Comparison of ENCODE assay signal across 1 cellular context in the genomic region with DNA sequence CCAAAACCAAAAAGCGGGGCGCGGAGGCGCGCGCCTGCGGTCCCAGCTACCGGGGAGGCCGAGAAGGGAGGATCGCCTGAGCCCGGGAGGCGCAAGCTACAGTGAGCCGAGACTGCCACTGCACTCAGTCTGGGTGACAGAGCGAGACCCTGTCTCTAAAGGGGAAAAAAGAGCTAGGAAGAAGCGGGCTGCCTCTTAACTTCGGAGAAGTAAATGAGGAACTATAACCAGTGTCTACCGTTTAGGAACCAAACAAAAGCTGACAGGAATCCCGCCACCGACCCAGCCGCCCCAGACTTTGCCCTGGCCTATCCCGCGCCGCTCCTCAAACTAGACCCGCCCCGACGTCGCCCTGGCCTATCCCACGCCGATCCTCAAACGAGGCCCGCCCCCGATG.
TF ChIP-seq lines count a peak whose summit lies in the region.

No MANE protein-coding gene starts in this region.

TF ChIP-seq in HepG2, 621 proteins besides CTCF, POLR2A, EP300 and RAD21 (continued from another document):
- TF ChIP-seq, protein P1, sequence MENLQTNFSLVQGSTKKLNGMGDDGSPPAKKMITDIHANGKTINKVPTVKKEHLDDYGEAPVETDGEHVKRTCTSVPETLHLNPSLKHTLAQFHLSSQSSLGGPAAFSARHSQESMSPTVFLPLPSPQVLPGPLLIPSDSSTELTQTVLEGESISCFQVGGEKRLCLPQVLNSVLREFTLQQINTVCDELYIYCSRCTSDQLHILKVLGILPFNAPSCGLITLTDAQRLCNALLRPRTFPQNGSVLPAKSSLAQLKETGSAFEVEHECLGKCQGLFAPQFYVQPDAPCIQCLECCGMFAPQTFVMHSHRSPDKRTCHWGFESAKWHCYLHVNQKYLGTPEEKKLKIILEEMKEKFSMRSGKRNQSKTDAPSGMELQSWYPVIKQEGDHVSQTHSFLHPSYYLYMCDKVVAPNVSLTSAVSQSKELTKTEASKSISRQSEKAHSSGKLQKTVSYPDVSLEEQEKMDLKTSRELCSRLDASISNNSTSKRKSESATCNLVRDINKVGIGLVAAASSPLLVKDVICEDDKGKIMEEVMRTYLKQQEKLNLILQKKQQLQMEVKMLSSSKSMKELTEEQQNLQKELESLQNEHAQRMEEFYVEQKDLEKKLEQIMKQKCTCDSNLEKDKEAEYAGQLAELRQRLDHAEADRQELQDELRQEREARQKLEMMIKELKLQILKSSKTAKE (CRISPR knock-in tag; IDR thresholded peaks at IDR 0.05; ENCODE audit: borderline replicate concordance), result no peak
- no peak for TF ChIP-seq MIXL1 (CRISPR knock-in tag; IDR thresholded peaks at IDR 0.05)
- no peak for TF ChIP-seq SMARCE1 (IDR thresholded peaks at IDR 0.05; ENCODE audit: borderline replicate concordance)
- TF ChIP-seq ZNF552 (CRISPR knock-in tag; IDR thresholded peaks at IDR 0.05; ENCODE audit: borderline replicate concordance), result 0 out of 2 replicates have a peak, but pooled peaks have one; percentile 15
